In genomic region chr15:91867581-91868026, GRCh38 we compare ENCODE assay signal across 9 cellular contexts. TPM values are rescaled to one million over a fixed set of nuclear protein-coding genes. Genes with fewer than 3 reads are reported as not detected.
A peak's percentile ranks its signal among the peaks of the same experiment; 100 is the strongest.
DNase-seq lines count a peak whose midpoint lies in the region; ATAC-seq and TF ChIP-seq lines count a peak whose summit lies in the region.
"Had no signal": no experiment of that assay in that cellular context is flagged by ENCODE, and none has a peak within 500 bp of the region (broad histone marks: within the 10 kb centered on the region; RNA-seq: fewer than 3 reads in every experiment).

No MANE protein-coding gene starts in this region.

- H3K27ac Mint-ChIP-seq in nephron progenitor cell, result peak overlapping the region; percentile 32

- H3K79me1 ChIP-seq in neuronal stem cell (ENCODE audit: low read depth, low read length), result no peaks in the 10 kb centered on the region

- peak; percentile 66 for DNase-seq in AG09309 (ENCODE audit: low read depth)
- peak; percentile 97 for DNase-seq in M059J (ENCODE audit: low read depth)
- no peak for DNase-seq in esophagus muscularis mucosa (ENCODE audit: extremely low spot score)
- DNase-seq in nephron progenitor cell, result no peak
- no peak for DNase-seq in neuronal stem cell (ENCODE audit: low spot score)
- no peak for DNase-seq in NCI-H1436 (lab: John Stamatoyannopoulos, UW)
- no peak for DNase-seq in NCI-H2196 (lab: John Stamatoyannopoulos, UW; ENCODE audit: unreplicated experiment)

- no peak for TF ChIP-seq EP300 in esophagus muscularis mucosa (IDR thresholded peaks at IDR 0.05)

- TF ChIP-seq CTCF in AG09309 (IDR thresholded peaks at IDR 0.05; ENCODE audit: control insufficient read depth, insufficient read depth, low read depth, low read length, missing control alignments) (no peak), esophagus muscularis mucosa (IDR thresholded peaks at IDR 0.05) (no peak), nephron progenitor cell (IDR thresholded peaks at IDR 0.05) (no peak)

- peaks cover 9% of the 10 kb centered on the region for H3K36me3 Mint-ChIP-seq in nephron progenitor cell (ENCODE audit: low read depth)

- TF ChIP-seq POLR2A in esophagus muscularis mucosa (IDR thresholded peaks at IDR 0.05; ENCODE audit: low read depth), result no peak

- no peak overlapping the region for H2BK15ac ChIP-seq in neuronal stem cell (ENCODE audit: low read length)

- no peak overlapping the region for H3K4ac ChIP-seq in neuronal stem cell (ENCODE audit: low read length)

- no peak overlapping the region for H4K8ac ChIP-seq in neuronal stem cell (ENCODE audit: low read depth, low read length)

- H3K9me3 ChIP-seq in esophagus muscularis mucosa (no peaks in the 10 kb centered on the region), neuronal stem cell (replicated peaks in 1 of 2; ENCODE audit: control insufficient read depth in 2 of 2, insufficient read depth in 1 of 2, low read depth in 1 of 2, low read length in 2 of 2) (no peaks in the 10 kb centered on the region)

- no peak overlapping the region; the same call in 1 of the 2 replicates for H3K4me3 ChIP-seq in AG09309 (ENCODE audit: control insufficient read depth, low read depth, low read length)
- H3K4me3 ChIP-seq in esophagus muscularis mucosa, result peak overlapping the region in 1 of 4 donors; percentile 9
- H3K4me3 ChIP-seq in neuronal stem cell (ENCODE audit: low read length in 2 of 2), result no peak overlapping the region

- H3K4me2 ChIP-seq in neuronal stem cell (ENCODE audit: insufficient read depth, low read length, poor library complexity, severe bottlenecking), result no peak overlapping the region

- no peak overlapping the region for H3K18ac ChIP-seq in neuronal stem cell (ENCODE audit: low read length)

- H3K27ac ChIP-seq in esophagus muscularis mucosa (replicated peaks in 1 of 4) (peak overlapping the region; percentile 76 to 88 (median 84)), neuronal stem cell (replicated peaks; ENCODE audit: low read length) (no peak overlapping the region)
- H3K27ac ChIP-seq: VCaP had no signal

- H2AFZ ChIP-seq in neuronal stem cell (ENCODE audit: low read length), result no peak overlapping the region

- no peak overlapping the region for H4K91ac ChIP-seq in neuronal stem cell (ENCODE audit: low read depth, low read length, poor library complexity)

- no peak overlapping the region for H2AK5ac ChIP-seq in neuronal stem cell (ENCODE audit: low read depth, low read length)

- H3K27me3 ChIP-seq in esophagus muscularis mucosa, result no peaks in the 10 kb centered on the region
- H3K27me3 ChIP-seq in neuronal stem cell (ENCODE audit: control insufficient read depth in 3 of 3, insufficient read depth in 3 of 3, low read depth in 1 of 3, low read length in 3 of 3), result no peaks in the 10 kb centered on the region

- peaks cover 20% of the 10 kb centered on the region for H3K9me3 Mint-ChIP-seq in nephron progenitor cell

- H3K4me1 ChIP-seq in esophagus muscularis mucosa (peaks cover 61 to 67% (median 64%) of the 10 kb centered on the region in 4 donors), neuronal stem cell (ENCODE audit: control insufficient read depth in 2 of 2, insufficient read depth in 1 of 2, low read depth in 1 of 2, low read length in 2 of 2) (peaks cover 0 to 16% of the 10 kb centered on the region in 2 donors)

- no peak overlapping the region for H3K14ac ChIP-seq in neuronal stem cell (ENCODE audit: low read length)

- no peak overlapping the region for H3K4me3 Mint-ChIP-seq in nephron progenitor cell

- WGBS in esophagus muscularis mucosa, result 34% methylated on average over 8 of the region's 8 CpGs
- no CpG with 5 or more reads among the region's 8 CpGs for whole genome bisulfite sequencing in neuronal stem cell (ENCODE audit: extremely low coverage in 2 of 2, insufficient read length in 2 of 2, insufficient replicate concordance in 1 of 2), 2 donors

- intact Hi-C loops in esophagus muscularis mucosa (cut with DNase I), result no loop called here

- no peak for ATAC-seq in GM21515 (IDR thresholded peaks at IDR 0.05; ENCODE audit: unreplicated experiment)

- no peak overlapping the region for H2BK120ac ChIP-seq in neuronal stem cell (ENCODE audit: low read depth, low read length)

- no peak overlapping the region for H2BK12ac ChIP-seq in neuronal stem cell (ENCODE audit: low read length)

- peaks cover 10% of the 10 kb centered on the region for H3K27me3 Mint-ChIP-seq in nephron progenitor cell (ENCODE audit: low read depth, poor library complexity)

- H2BK5ac ChIP-seq in neuronal stem cell (ENCODE audit: low read length), result no peak overlapping the region

- H3K36me3 ChIP-seq in esophagus muscularis mucosa, result no peaks in the 10 kb centered on the region
- H3K36me3 ChIP-seq in neuronal stem cell (replicated peaks in 1 of 2; ENCODE audit: control insufficient read depth in 2 of 2, insufficient read depth in 2 of 2, low read length in 2 of 2), result no peaks in the 10 kb centered on the region

- H3K23ac ChIP-seq in neuronal stem cell (ENCODE audit: low read depth, low read length, poor library complexity), result no peak overlapping the region

- peaks cover 57% of the 10 kb centered on the region for H3K4me1 Mint-ChIP-seq in nephron progenitor cell

- H3K9ac ChIP-seq in neuronal stem cell (ENCODE audit: low read depth, low read length, poor library complexity), result no peak overlapping the region

RNA-seq across cellular contexts. Expression of gene SLCO3A1, which starts 14.1 kb away (rescaled TPM):
- total RNA-seq in M059J (2014; rRNA removed; shearing (Covaris generic)), result 1.8 and 5.9 TPM in 2 replicates
- 10 to 100 TPM in 3 of 4 donors, 1 to 10 TPM in 1; 5.6 to 17.5 (median 12.3) TPM for total RNA-seq in esophagus muscularis mucosa
- polyA plus RNA-seq in neuronal stem cell (2013, experiment 1 of 2), result 10.1 TPM
- polyA plus RNA-seq in neuronal stem cell (2013, experiment 2 of 2), result 10.6 TPM

Comparison
In these comparisons a context has a peak if more than half of its experiments do, and no peak if none do; other contexts are left out.
1. DNase-seq: peak in AG09309 (single experiment) and M059J (single experiment); none in esophagus muscularis mucosa (single experiment), nephron progenitor cell (single experiment), neuronal stem cell (single experiment), NCI-H1436 (single experiment) and NCI-H2196 (single experiment).